Comparison of ENCODE assay signal across 8 cellular contexts in the genomic region with DNA sequence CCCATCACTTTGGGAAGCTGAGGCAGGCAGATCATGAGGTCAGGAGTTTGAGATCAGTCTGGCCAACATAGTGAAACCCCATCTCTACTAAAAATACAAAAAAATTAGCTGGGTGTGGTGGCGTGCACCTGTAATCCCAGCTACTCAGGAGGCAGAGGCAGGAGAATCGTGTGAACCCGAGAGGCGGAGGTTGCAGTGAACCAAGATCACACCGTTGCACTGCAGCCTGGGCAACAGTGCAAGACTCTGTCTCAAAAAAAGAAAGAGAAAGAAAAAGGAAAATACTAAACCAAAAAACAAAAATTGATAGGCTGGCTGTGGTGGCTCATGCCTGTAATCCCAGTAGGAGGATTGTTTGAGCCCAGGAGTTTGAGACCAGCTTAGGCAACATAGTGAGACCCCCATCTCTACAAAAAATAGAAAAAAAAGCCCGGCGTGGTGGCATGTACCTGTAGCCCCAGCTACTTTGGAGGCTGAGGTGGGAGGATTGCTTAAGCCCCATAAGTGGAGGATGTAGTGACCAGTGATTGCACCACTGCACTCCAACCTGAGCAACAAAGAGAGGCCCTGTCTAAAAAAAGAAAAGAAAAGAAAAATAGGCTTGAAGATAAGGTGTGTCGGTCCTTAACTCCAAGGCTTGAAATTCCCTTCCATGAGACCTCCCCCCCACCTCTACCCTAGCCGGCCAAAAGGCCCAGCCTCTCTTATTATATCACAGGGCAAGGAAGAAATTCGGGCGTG. TPM values are rescaled to one million over a fixed set of nuclear protein-coding genes. Genes with fewer than 3 reads are reported as not detected.
DNase-seq lines count a peak whose midpoint lies in the region; TF ChIP-seq lines count a peak whose summit lies in the region.
"Not testable (repeated sequence)": the region's sequence is repeated elsewhere in the genome, so short reads cannot be mapped to it uniquely, and the experiment has no call there.

No MANE protein-coding gene starts in this region.

- DNase-seq in AG10803 (ENCODE audit: low read depth); NT2/D1 (ENCODE audit: low read depth, low spot score); activated CD4-positive, alpha-beta T cell treated with anti-CD3 and anti-CD28 coated beads, Interleukin-2, amount 10 ng/mL, durations not matched to agents 7 days and 5 days; fibroblast of villous mesenchyme (ENCODE audit: low read depth): not testable (repeated sequence)
- DNase-seq in HAP-1 (ENCODE audit: low spot score in 2 of 2) (peak; percentile 43 to 50), MCF 10A (ENCODE audit: unreplicated experiment) (peak; percentile 10)

- peak overlapping the region; percentile 79 for H3K4me3 ChIP-seq in AG10803 (ENCODE audit: low read length)
- H3K4me3 ChIP-seq in HAP-1 = peak overlapping the region; percentile 60
- peak overlapping the region; percentile 68 for H3K4me3 ChIP-seq in NT2/D1 (ENCODE audit: insufficient read length, low read depth)
- H3K4me3 ChIP-seq in fibroblast of villous mesenchyme (ENCODE audit: low read depth, low read length) = peak overlapping the region; percentile 57
- H3K4me3 ChIP-seq in mucosa of rectum (ENCODE audit: low read length in 2 of 2) = peak overlapping the region; percentile 88 to 95
- peak overlapping the region in 2 of 3 donors; percentile 59 to 86 for H3K4me3 ChIP-seq in skeletal muscle tissue (ENCODE audit: low read length in 3 of 3)

- peaks cover 25% of the 10 kb centered on the region for H3K4me1 ChIP-seq in HAP-1
- H3K4me1 ChIP-seq in NT2/D1 (ENCODE audit: insufficient read depth, insufficient read length); mucosa of rectum (ENCODE audit: control insufficient read depth in 2 of 2, insufficient read depth in 2 of 2, low read length in 2 of 2); skeletal muscle tissue (ENCODE audit: control insufficient read depth in 3 of 3, insufficient read depth in 3 of 3, low read length in 3 of 3): not testable (repeated sequence)

- H3K4me1 Mint-ChIP-seq in activated CD4-positive, alpha-beta T cell treated with anti-CD3 and anti-CD28 coated beads, Interleukin-2, amount 10 ng/mL, durations not matched to agents 7 days and 5 days = peaks cover 42% of the 10 kb centered on the region
- H3K4me1 Mint-ChIP-seq in MCF 10A (ENCODE audit: insufficient read depth, unreplicated experiment) = peaks cover 13% of the 10 kb centered on the region

- peak overlapping the region; percentile 89 for H3K27ac Mint-ChIP-seq in activated CD4-positive, alpha-beta T cell treated with anti-CD3 and anti-CD28 coated beads, Interleukin-2, amount 10 ng/mL, durations not matched to agents 7 days and 5 days
- H3K27ac Mint-ChIP-seq in MCF 10A (ENCODE audit: low read depth, unreplicated experiment) = peak overlapping the region; percentile 35

- H3K27ac ChIP-seq in mucosa of rectum (ENCODE audit: low read depth in 2 of 2, low read length in 2 of 2); skeletal muscle tissue (ENCODE audit: low read depth, low read length): not testable (repeated sequence)

- BruUV-seq in MCF 10A (replicated peaks; lab: Mats Ljungman, UMichigan) = not testable (repeated sequence)

- H3K36me3 Mint-ChIP-seq in activated CD4-positive, alpha-beta T cell treated with anti-CD3 and anti-CD28 coated beads, Interleukin-2, amount 10 ng/mL, durations not matched to agents 7 days and 5 days (ENCODE audit: low read depth) = peaks cover 16% of the 10 kb centered on the region
- H3K36me3 Mint-ChIP-seq in MCF 10A (ENCODE audit: insufficient read depth, unreplicated experiment) = not testable (repeated sequence)

- H3K9me3 Mint-ChIP-seq in activated CD4-positive, alpha-beta T cell treated with anti-CD3 and anti-CD28 coated beads, Interleukin-2, amount 10 ng/mL, durations not matched to agents 7 days and 5 days; MCF 10A (ENCODE audit: unreplicated experiment): not testable (repeated sequence)

- peak overlapping the region; percentile 89 for H3K9ac ChIP-seq in NT2/D1 (ENCODE audit: insufficient read length, low read depth)
- H3K9ac ChIP-seq in mucosa of rectum (ENCODE audit: low read depth in 1 of 2, low read length in 2 of 2) = peak overlapping the region in 1 of 2 donors; percentile 72
- H3K9ac ChIP-seq in skeletal muscle tissue (ENCODE audit: low read depth in 1 of 3, low read length in 3 of 3) = peak overlapping the region in 1 of 3 donors; percentile 43

- peak overlapping the region; percentile 83 for H3K4me3 Mint-ChIP-seq in activated CD4-positive, alpha-beta T cell treated with anti-CD3 and anti-CD28 coated beads, Interleukin-2, amount 10 ng/mL, durations not matched to agents 7 days and 5 days
- H3K4me3 Mint-ChIP-seq in MCF 10A (ENCODE audit: unreplicated experiment) = peak overlapping the region; percentile 77

- H3K36me3 ChIP-seq in HAP-1 (replicated peaks) = peaks cover 42% of the 10 kb centered on the region
- H3K36me3 ChIP-seq in NT2/D1 (ENCODE audit: insufficient read depth, insufficient read length, low read length) = peaks cover 33% of the 10 kb centered on the region
- not testable (repeated sequence) for H3K36me3 ChIP-seq in mucosa of rectum (ENCODE audit: control insufficient read depth in 2 of 2, insufficient read depth in 2 of 2, low read length in 2 of 2); skeletal muscle tissue (ENCODE audit: control insufficient read depth in 3 of 3, insufficient read depth in 3 of 3, low read length in 3 of 3)

- not testable (repeated sequence) for H3K27me3 Mint-ChIP-seq in activated CD4-positive, alpha-beta T cell treated with anti-CD3 and anti-CD28 coated beads, Interleukin-2, amount 10 ng/mL, durations not matched to agents 7 days and 5 days; MCF 10A (ENCODE audit: insufficient read depth, unreplicated experiment)

- intact Hi-C loops in MCF 10A (cut with micrococcal nuclease) = not testable (repeated sequence)

- POLR2A ChIA-PET in activated CD4-positive, alpha-beta T cell treated with anti-CD3 and anti-CD28 coated beads, Interleukin-2, amount 10 ng/mL, durations not matched to agents 7 days and 5 days (lab: Charles Lee) = not testable (repeated sequence)
- POLR2A ChIA-PET in MCF 10A (lab: Yijun Ruan, JAX) = interaction anchor here (0.7 to 1.0 kb wide), 5 partner anchors 8 to 786 kb away, joined by 3 to 5 read pairs (median 4); a partner anchor contains a TSS

- not testable (repeated sequence) for H3K9me3 ChIP-seq in HAP-1; NT2/D1 (ENCODE audit: insufficient read depth, low read length); mucosa of rectum (ENCODE audit: control insufficient read depth in 2 of 2, low read length in 2 of 2); skeletal muscle tissue (ENCODE audit: control insufficient read depth in 3 of 3, low read length in 3 of 3)

- not testable (repeated sequence) for H3K27me3 ChIP-seq in HAP-1 (ENCODE audit: low read depth); NT2/D1 (ENCODE audit: insufficient read depth, insufficient read length); mucosa of rectum (ENCODE audit: control insufficient read depth in 2 of 2, insufficient read depth in 2 of 2, low read length in 2 of 2); skeletal muscle tissue (ENCODE audit: control insufficient read depth in 3 of 3, insufficient read depth in 3 of 3, low read length in 3 of 3)

- in situ Hi-C loops in HAP-1 (cut with MboI; ENCODE audit: low sequenced_read_pairs) = not testable (repeated sequence)

- CTCF ChIA-PET in activated CD4-positive, alpha-beta T cell treated with anti-CD3 and anti-CD28 coated beads, Interleukin-2, amount 10 ng/mL, durations not matched to agents 7 days and 5 days (lab: Charles Lee) = interaction anchor here (0.6 to 1.2 kb wide), 3 partner anchors 10 to 11 kb away, joined by 3 to 5 read pairs (median 3); no protein-coding TSS in a partner anchor
- CTCF ChIA-PET in MCF 10A (lab: Yijun Ruan, JAX) = interaction anchor here (0.6 kb wide), 1 partner anchor 18 kb away, joined by 4 read pairs; no protein-coding TSS in a partner anchor

- TF ChIP-seq CTCF in AG10803 (conservative IDR thresholded peaks at IDR 0.05; ENCODE audit: low read length); MCF 10A (IDR thresholded peaks at IDR 0.05; ENCODE audit: unreplicated experiment); fibroblast of villous mesenchyme (IDR thresholded peaks at IDR 0.05; ENCODE audit: insufficient read depth, low read depth, low read length): not testable (repeated sequence)

RNA-seq across cellular contexts. Expression of a gene that starts 0.9 kb away (rescaled TPM):
- total RNA-seq in activated CD4-positive, alpha-beta T cell treated with anti-CD3 and anti-CD28 coated beads, Interleukin-2, amount 10 ng/mL, durations not matched to agents 7 days and 5 days = 100 to 1,000 TPM; 114 to 121 TPM
- total RNA-seq in MCF 10A (2022) (8.6 and 22.2 TPM in 2 replicates), fibroblast of villous mesenchyme (30.7 and 36.7 TPM in 2 replicates), skeletal muscle tissue (12.0 TPM)

RNA-seq across cellular contexts. Expression of a gene that starts 7.3 kb away (rescaled TPM):
- total RNA-seq in activated CD4-positive, alpha-beta T cell treated with anti-CD3 and anti-CD28 coated beads, Interleukin-2, amount 10 ng/mL, durations not matched to agents 7 days and 5 days = 10 to 100 TPM; 22.1 to 29.8 TPM
- total RNA-seq in MCF 10A (2022) (19.8 and 26.0 TPM in 2 replicates), fibroblast of villous mesenchyme (10.8 and 11.6 TPM in 2 replicates), skeletal muscle tissue (12.0 TPM)

RNA-seq across cellular contexts. Expression of a gene that starts 24.3 kb away (rescaled TPM):
- 10 to 100 TPM; 24.6 to 30.4 TPM for total RNA-seq in activated CD4-positive, alpha-beta T cell treated with anti-CD3 and anti-CD28 coated beads, Interleukin-2, amount 10 ng/mL, durations not matched to agents 7 days and 5 days
- total RNA-seq in MCF 10A (2022) = 29.1 and 31.0 TPM in 2 replicates
- 33.2 and 37.6 TPM in 2 replicates for total RNA-seq in fibroblast of villous mesenchyme
- 26.6 TPM for total RNA-seq in skeletal muscle tissue
